In the genomic region with DNA sequence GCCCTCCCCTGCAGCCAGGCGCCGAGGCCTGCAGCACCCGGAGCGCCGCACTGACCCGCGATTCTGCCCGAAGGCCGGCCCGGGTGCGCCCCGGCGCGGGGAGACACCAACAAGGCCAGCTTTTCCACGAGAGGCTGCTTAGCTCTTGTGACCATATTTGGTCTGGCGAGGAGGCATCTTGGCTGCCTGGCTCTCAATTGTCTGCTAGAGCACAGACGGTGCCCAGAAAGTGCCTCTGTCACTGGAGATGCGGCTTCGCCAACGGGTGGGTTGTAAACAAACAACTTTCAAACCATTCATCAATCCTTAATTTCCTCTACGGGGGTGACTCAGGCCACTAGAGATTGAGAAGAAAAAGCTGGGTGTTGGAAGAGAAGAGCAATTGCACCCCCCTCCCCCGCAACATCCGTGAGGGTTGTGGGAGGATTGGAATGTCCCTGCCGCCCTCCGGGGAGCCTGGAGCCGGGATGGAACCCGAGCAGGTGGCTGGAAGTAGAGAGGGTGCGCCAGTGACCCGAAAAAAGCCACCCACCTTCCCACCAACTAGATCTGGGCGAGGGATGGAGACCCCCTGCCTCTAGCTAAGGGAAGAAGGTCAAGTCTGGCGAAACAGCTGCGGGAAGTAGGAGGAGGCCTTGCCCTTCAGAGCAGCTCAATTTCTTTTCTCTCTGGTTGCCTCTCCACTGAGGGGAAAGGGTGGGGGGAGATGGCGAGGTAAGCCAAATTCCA, we compare ENCODE assay signal across 8 cellular contexts. TPM values are rescaled to one million over a fixed set of nuclear protein-coding genes. Genes with fewer than 3 reads are reported as not detected.
DNase-seq lines count a peak whose midpoint lies in the region; ATAC-seq and TF ChIP-seq lines count a peak whose summit lies in the region.

No MANE protein-coding gene starts in this region.

- peak in 4 of 5 donors; percentile 5 to 60 (median 10) for DNase-seq in CD8-positive, alpha-beta memory T cell
- DNase-seq in GM19238 (ENCODE audit: insufficient read length, low spot score) (peak; percentile 59), amygdala (lab: John Stamatoyannopoulos, UW) (peak in 50 of 56 donors; percentile 22 to 82 (median 66)), heart right ventricle (peak; percentile 76 to 85), SHP77 (lab: John Stamatoyannopoulos, UW) (no peak)

- WGBS in heart right ventricle, 2 donors: 3 to 4% methylated on average over 33 of the region's 33 CpGs

- H3K4me2 ChIP-seq in OCI-LY3 (ENCODE audit: low read length): peak overlapping the region; percentile 67
- H3K4me2 ChIP-seq in parathyroid adenoma (ENCODE audit: low read length): peak overlapping the region; percentile 94

- no peaks in the 10 kb centered on the region for H4K20me1 ChIP-seq in OCI-LY3 (ENCODE audit: insufficient read depth, low read length)

- peak overlapping the region; percentile 79 to 95 (median 87) for H3K4me3 Mint-ChIP-seq in CD8-positive, alpha-beta memory T cell

- intact Hi-C loops in heart right ventricle (cut with DNase I): loop anchor here (2.0 to 10.0 kb wide), 13 partner anchors 41 to 134 kb away; no protein-coding TSS in a partner anchor

- H3K27ac Mint-ChIP-seq in CD8-positive, alpha-beta memory T cell: peak overlapping the region in 6 of 8 donors; percentile 36 to 95 (median 62)

- H3K79me2 ChIP-seq in OCI-LY3 (ENCODE audit: low read length) (no peaks in the 10 kb centered on the region), parathyroid adenoma (peaks cover 5% of the 10 kb centered on the region)

- H3K9ac ChIP-seq in OCI-LY3 (ENCODE audit: low read length) (peak overlapping the region; percentile 56), parathyroid adenoma (peak overlapping the region; percentile 24)

- ATAC-seq in HG03159 (IDR thresholded peaks at IDR 0.05; ENCODE audit: unreplicated experiment) (peak; percentile 80), heart right ventricle (peak; percentile 69 to 83 (median 76))

- H3K4me3 ChIP-seq in CD8-positive, alpha-beta memory T cell (ENCODE audit: low read length): peak overlapping the region; percentile 49
- peak overlapping the region; percentile 71 for H3K4me3 ChIP-seq in OCI-LY3 (ENCODE audit: low read length)
- peak overlapping the region; percentile 45 to 96 (median 87) for H3K4me3 ChIP-seq in heart right ventricle
- H3K4me3 ChIP-seq in parathyroid adenoma (ENCODE audit: low read depth, low read length): peak overlapping the region; percentile 94

- H3K27me3 Mint-ChIP-seq in CD8-positive, alpha-beta memory T cell: peaks cover 45 to 48% of the 10 kb centered on the region in 2 donors

- peaks cover 10 to 35% (median 29%) of the 10 kb centered on the region in 3 donors for H3K4me1 Mint-ChIP-seq in CD8-positive, alpha-beta memory T cell

- H3K36me3 ChIP-seq in CD8-positive, alpha-beta memory T cell (ENCODE audit: insufficient read depth, low read length): no peaks in the 10 kb centered on the region
- H3K36me3 ChIP-seq in OCI-LY3 (replicated peaks; ENCODE audit: low read depth, low read length): no peaks in the 10 kb centered on the region
- H3K36me3 ChIP-seq in heart right ventricle: peaks cover 0 to 15% (median 0%) of the 10 kb centered on the region in 9 donors
- H3K36me3 ChIP-seq in parathyroid adenoma (ENCODE audit: control insufficient read depth, insufficient read depth, low read length): no peaks in the 10 kb centered on the region

- peaks cover 10% of the 10 kb centered on the region for H3K27me3 ChIP-seq in CD8-positive, alpha-beta memory T cell (ENCODE audit: insufficient read depth, low read length, poor library complexity, severe bottlenecking)
- no peaks in the 10 kb centered on the region for H3K27me3 ChIP-seq in OCI-LY3 (ENCODE audit: low read depth, low read length)
- H3K27me3 ChIP-seq in heart right ventricle: peaks cover 0 to 58% (median 0%) of the 10 kb centered on the region in 7 donors
- no peaks in the 10 kb centered on the region for H3K27me3 ChIP-seq in parathyroid adenoma (ENCODE audit: control insufficient read depth, insufficient read depth, low read length)

- H2AFZ ChIP-seq in OCI-LY3 (ENCODE audit: low read depth, low read length): peak overlapping the region; percentile 62
- H2AFZ ChIP-seq in parathyroid adenoma: peak overlapping the region; percentile 87

- POLR2A ChIA-PET in CD8-positive, alpha-beta memory T cell (lab: Charles Lee): no interaction called here

- CTCF ChIA-PET in CD8-positive, alpha-beta memory T cell (lab: Charles Lee): interaction anchor here (0.8 to 4.4 kb wide), 8 partner anchors 12 to 150 kb away, joined by 3 to 19 read pairs (median 3); no protein-coding TSS in a partner anchor

- H3K9me3 ChIP-seq in CD8-positive, alpha-beta memory T cell (ENCODE audit: low read length): no peaks in the 10 kb centered on the region
- H3K9me3 ChIP-seq in OCI-LY3 (ENCODE audit: insufficient read depth, low read length) (no peaks in the 10 kb centered on the region), heart right ventricle (no peaks in the 10 kb centered on the region), parathyroid adenoma (ENCODE audit: control insufficient read depth, low read length) (no peaks in the 10 kb centered on the region)

- no peak overlapping the region for H3K27ac ChIP-seq in CD8-positive, alpha-beta memory T cell (ENCODE audit: low read depth, low read length)
- H3K27ac ChIP-seq in OCI-LY3 (ENCODE audit: low read length) (no peak overlapping the region; the same call in 1 of the 2 replicates), heart right ventricle (peak overlapping the region; percentile 95 to 99 (median 98)), parathyroid adenoma (peak overlapping the region; percentile 90)

- TF ChIP-seq CTCF in OCI-LY3 (IDR thresholded peaks at IDR 0.05; ENCODE audit: low read depth, low read length) (no peak), heart right ventricle (IDR thresholded peaks at IDR 0.05) (peak in 6 of 9 donors; percentile 12 to 62 (median 44)), parathyroid adenoma (IDR thresholded peaks at IDR 0.05) (peak; percentile 25)

- no peaks in the 10 kb centered on the region for H3K4me1 ChIP-seq in CD8-positive, alpha-beta memory T cell (ENCODE audit: insufficient read depth, low read length)
- H3K4me1 ChIP-seq in OCI-LY3 (ENCODE audit: low read length) (peaks cover 15% of the 10 kb centered on the region), heart right ventricle (peaks cover 2 to 48% (median 39%) of the 10 kb centered on the region in 9 donors), parathyroid adenoma (no peaks in the 10 kb centered on the region)

- no peaks in the 10 kb centered on the region for H3K36me3 Mint-ChIP-seq in CD8-positive, alpha-beta memory T cell

- peaks cover 0 to 4% (median 0%) of the 10 kb centered on the region in 5 donors for H3K9me3 Mint-ChIP-seq in CD8-positive, alpha-beta memory T cell

RNA-seq across cellular contexts. Expression of gene WWTR1, which starts 0.8 kb away (rescaled TPM):
- total RNA-seq in CD8-positive, alpha-beta memory T cell: 1 to 10 TPM in 1 of 2 experiments, under 1 TPM in 1; 0.98 to 1.9 TPM
- 0.60 TPM for polyA plus RNA-seq in CD8-positive, alpha-beta memory T cell
- total RNA-seq in heart right ventricle: 10 to 100 TPM; 30.3 to 78.6 (median 43.7) TPM
- 10 to 100 TPM; 19.5 to 21.8 TPM for polyA plus RNA-seq in heart right ventricle

Comparison
In these comparisons a context has a peak if more than half of its experiments do, and no peak if none do; other contexts are left out.
1. DNase-seq: peak in CD8-positive, alpha-beta memory T cell (4 of 5), GM19238 (single experiment), amygdala (50 of 56) and heart right ventricle (2 of 2); none in SHP77 (0 of 2).
2. H3K27ac ChIP-seq: peak in heart right ventricle (10 of 10) and parathyroid adenoma (single experiment); none in CD8-positive, alpha-beta memory T cell (single experiment) and OCI-LY3 (single experiment).
3. RNA of gene WWTR1, which starts 0.8 kb away (total RNA-seq): 30.3 to 78.6 TPM in heart right ventricle; 0.98 to 1.9 TPM in CD8-positive, alpha-beta memory T cell; every median in the first group is over 10 times any median in the second.
4. Peak in every context shown above with its lines, with median percentiles within 50 percentile points of each other: H3K4me3 ChIP-seq.